In genomic region chr1:152998476-152998875, GRCh38 we compare ENCODE assay signal across 21 cellular contexts. TPM values are rescaled to one million over a fixed set of nuclear protein-coding genes. Genes with fewer than 3 reads are reported as not detected.
DNase-seq lines count a peak whose midpoint lies in the region; ATAC-seq, FAIRE-seq and TF ChIP-seq lines count a peak whose summit lies in the region.
"Had no signal": no experiment of that assay in that cellular context is flagged by ENCODE, and none has a peak within 500 bp of the region (broad histone marks: within the 10 kb centered on the region; RNA-seq: fewer than 3 reads in every experiment).

No MANE protein-coding gene starts in this region.

- WGBS in esophagus muscularis mucosa = 92% methylated on average over 4 of the region's 4 CpGs

- TF ChIP-seq CTCF in C4-2B (conservative IDR thresholded peaks at IDR 0.05) = no peak
- no peak for TF ChIP-seq CTCF in bronchial epithelial cell (IDR thresholded peaks at IDR 0.05; ENCODE audit: insufficient read depth, low read length, severe bottlenecking)
- TF ChIP-seq CTCF in esophagus muscularis mucosa (IDR thresholded peaks at IDR 0.05) = no peak
- TF ChIP-seq CTCF in mucosa of descending colon (IDR thresholded peaks at IDR 0.05) = no peak

- H3K4me1 ChIP-seq in esophagus muscularis mucosa (no peaks in the 10 kb centered on the region), mucosa of descending colon (ENCODE audit: low read depth) (no peaks in the 10 kb centered on the region)

- H3K36me3 ChIP-seq in bronchial epithelial cell (ENCODE audit: control insufficient read depth, insufficient read depth, low read length) (no peaks in the 10 kb centered on the region), esophagus muscularis mucosa (no peaks in the 10 kb centered on the region), mucosa of descending colon (ENCODE audit: low read depth) (no peaks in the 10 kb centered on the region)
- H3K36me3 ChIP-seq: BLaER1 had no signal

- no peak for DNase-seq in bronchial epithelial cell (ENCODE audit: low read depth)
- peak; percentile 64 for DNase-seq in esophagus muscularis mucosa (ENCODE audit: extremely low spot score)
- DNase-seq in mucosa of descending colon = no peak
- DNase-seq in NCI-H1048 (lab: John Stamatoyannopoulos, UW) = no peak
- DNase-seq in COLO668 (lab: John Stamatoyannopoulos, UW; ENCODE audit: unreplicated experiment) = no peak
- DNase-seq: CD4-positive, alpha-beta T cell; CD8-positive, alpha-beta memory T cell; COR-L47; DMS53; DND-41; H7; HCEC 1CT had no signal

- intact Hi-C loops in esophagus muscularis mucosa (cut with DNase I) (no loop called here), mucosa of descending colon (cut with DNase I, micrococcal nuclease) (no loop called here)

- H3K4me3 ChIP-seq in bronchial epithelial cell (ENCODE audit: low read depth, low read length) (no peak overlapping the region), esophagus muscularis mucosa (no peak overlapping the region), mucosa of descending colon (no peak overlapping the region)
- H3K4me3 ChIP-seq: BLaER1 had no signal

- peak; percentile 13 for FAIRE-seq in bronchial epithelial cell (lab: Jason Lieb, UNC)
- FAIRE-seq: A204.1, G401.6, GM12892, H1 had no signal

- TF ChIP-seq POLR2A in esophagus muscularis mucosa (IDR thresholded peaks at IDR 0.05; ENCODE audit: low read depth) = no peak

- H3K27me3 ChIP-seq in bronchial epithelial cell (ENCODE audit: control insufficient read depth, insufficient read depth, low read length) (no peaks in the 10 kb centered on the region), esophagus muscularis mucosa (no peaks in the 10 kb centered on the region)
- H3K27me3 ChIP-seq: BLaER1 had no signal

- no peak for ATAC-seq in mucosa of descending colon

- peak overlapping the region; percentile 24 for H3K27ac ChIP-seq in C4-2B
- no peak overlapping the region for H3K27ac ChIP-seq in esophagus muscularis mucosa (replicated peaks in 1 of 4)
- H3K27ac ChIP-seq: 22Rv1, BLaER1 had no signal

- H3K9me3 ChIP-seq in esophagus muscularis mucosa (peaks cover 0 to 12% (median 3%) of the 10 kb centered on the region in 4 donors), mucosa of descending colon (no peaks in the 10 kb centered on the region)

- no peak for TF ChIP-seq EP300 in esophagus muscularis mucosa (IDR thresholded peaks at IDR 0.05)

RNA-seq across cellular contexts. Expression of gene SPRR3, which starts 3.1 kb away (rescaled TPM):
- 136 and 342 TPM in 2 replicates for total RNA-seq in bronchial epithelial cell
- total RNA-seq in esophagus muscularis mucosa = 1 to 10 TPM in 2 of 4 donors, not detected in 2; 1.6 to 5.0 TPM
- total RNA-seq in mucosa of descending colon = under 1 TPM in 1 of 3 donors, not detected in 2; 0.93 TPM
- total RNA-seq: B cell; CD4-positive, alpha-beta T cell; CD8-positive, alpha-beta memory T cell; H1; H7 had no signal

RNA-seq across cellular contexts. Expression of gene SPRR1A, which starts 14.6 kb away (rescaled TPM):
- total RNA-seq in bronchial epithelial cell = 41.2 TPM in 1 of 2 replicates, not detected in the other
- not detected for total RNA-seq in esophagus muscularis mucosa
- not detected for total RNA-seq in mucosa of descending colon
- total RNA-seq: B cell; Calu3; CD4-positive, alpha-beta T cell; CD8-positive, alpha-beta memory T cell; H1; H7 had no signal

RNA-seq across cellular contexts. Expression of gene SPRR4, which starts 28.0 kb away (rescaled TPM):
- total RNA-seq in bronchial epithelial cell (not detected in 2 replicates), esophagus muscularis mucosa (not detected), mucosa of descending colon (not detected)
- total RNA-seq: B cell; Calu3; CD4-positive, alpha-beta T cell; CD8-positive, alpha-beta memory T cell; H1; H7 had no signal

RNA-seq across cellular contexts. Expression of gene SPRR1B, which starts 32.5 kb away (rescaled TPM):
- 11.8 and 91.5 TPM in 2 replicates for total RNA-seq in bronchial epithelial cell
- not detected for total RNA-seq in esophagus muscularis mucosa
- total RNA-seq in mucosa of descending colon = not detected
- total RNA-seq: B cell; Calu3; CD4-positive, alpha-beta T cell; CD8-positive, alpha-beta memory T cell; H1; H7 had no signal

RNA-seq across cellular contexts. Expression of gene SPRR2D, which starts 42.4 kb away (rescaled TPM):
- total RNA-seq in bronchial epithelial cell (2.4 and 15.6 TPM in 2 replicates), esophagus muscularis mucosa (1 to 10 TPM in 1 of 4 donors, under 1 TPM in 1, not detected in 2; 0.57 to 1.7 TPM), mucosa of descending colon (under 1 TPM in 1 of 3 donors, not detected in 2; 0.41 TPM)
- total RNA-seq: B cell; Calu3; CD4-positive, alpha-beta T cell; CD8-positive, alpha-beta memory T cell; H1; H7 had no signal

Comparison
In these comparisons a context has a peak if more than half of its experiments do, and no peak if none do; other contexts are left out.
1. RNA of gene SPRR3, which starts 3.1 kb away (total RNA-seq): 136 to 342 TPM in bronchial epithelial cell; 1.6 to 5.0 TPM in esophagus muscularis mucosa and 0.93 TPM in mucosa of descending colon; every median in the first group is over 10 times any median in the second.